Comparison of ENCODE assay signal across 11 cellular contexts in the genomic region with DNA sequence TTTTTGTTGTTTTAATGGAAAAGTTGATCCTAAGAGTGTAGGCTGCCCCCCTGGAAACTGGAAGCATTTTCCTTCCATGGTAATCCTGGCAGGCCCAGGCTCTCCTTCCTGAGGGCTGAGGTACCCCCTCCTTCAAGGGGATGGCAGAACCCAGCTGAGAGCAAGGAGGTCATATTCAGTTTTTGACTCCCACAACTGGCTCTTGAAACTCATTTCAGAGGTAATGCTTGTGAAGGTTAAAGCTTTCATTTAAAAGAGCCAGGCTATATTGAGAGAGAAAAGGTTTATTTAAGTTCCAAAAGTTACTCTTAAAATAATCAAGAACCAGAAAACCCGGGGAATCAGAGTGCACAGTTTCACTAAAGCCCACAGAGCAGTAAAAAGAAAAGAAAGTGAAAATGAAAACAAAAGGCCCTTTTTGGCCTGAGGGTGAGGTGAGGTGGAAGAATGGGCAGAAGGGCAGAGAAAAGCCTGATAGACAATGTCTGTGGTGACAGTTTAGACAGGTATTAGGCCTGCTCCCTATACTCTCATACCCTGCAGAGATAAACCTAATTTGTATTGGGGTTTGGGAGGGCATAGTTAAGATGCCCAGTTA. TPM values are rescaled to one million over a fixed set of nuclear protein-coding genes. Genes with fewer than 3 reads are reported as not detected.
DNase-seq lines count a peak whose midpoint lies in the region; ATAC-seq lines count a peak whose summit lies in the region.
"Had no signal": no experiment of that assay in that cellular context is flagged by ENCODE, and none has a peak within 500 bp of the region (broad histone marks: within the 10 kb centered on the region; RNA-seq: fewer than 3 reads in every experiment).

No MANE protein-coding gene starts in this region.

- H3K36me3 Mint-ChIP-seq in activated CD8-positive, alpha-beta memory T cell treated with anti-CD3 and anti-CD28 coated beads, Interleukin-2, amount 10 ng/mL, durations not matched to agents 7 days and 5 days, result no peaks in the 10 kb centered on the region

- ATAC-seq in activated CD8-positive, alpha-beta memory T cell treated with anti-CD3 and anti-CD28 coated beads, Interleukin-2, amount 10 ng/mL, durations not matched to agents 7 days and 5 days, result peak; percentile 36
- ATAC-seq in GM21576 (IDR thresholded peaks at IDR 0.05; ENCODE audit: unreplicated experiment) (peak; percentile 94), HG03097 (IDR thresholded peaks at IDR 0.05; ENCODE audit: low FRiP score, unreplicated experiment) (peak; percentile 81)

- 0 out of 2 replicates have a peak, but pooled peaks cover 3% of the 10 kb centered on the region for H3K27me3 ChIP-seq in MG63

- no peaks in the 10 kb centered on the region for H3K9me3 ChIP-seq in MG63

- H3K36me3 ChIP-seq in MG63, result no peaks in the 10 kb centered on the region

- CTCF ChIA-PET in activated CD8-positive, alpha-beta memory T cell treated with anti-CD3 and anti-CD28 coated beads, Interleukin-2, amount 10 ng/mL, durations not matched to agents 7 days and 5 days (lab: Charles Lee), result no interaction called here

- H3K4me3 ChIP-seq in MG63, result no peak overlapping the region

- peaks cover 14% of the 10 kb centered on the region for H3K27me3 Mint-ChIP-seq in activated CD8-positive, alpha-beta memory T cell treated with anti-CD3 and anti-CD28 coated beads, Interleukin-2, amount 10 ng/mL, durations not matched to agents 7 days and 5 days

- DNase-seq in activated CD8-positive, alpha-beta memory T cell treated with anti-CD3 and anti-CD28 coated beads, Interleukin-2, amount 10 ng/mL, durations not matched to agents 7 days and 5 days, result no peak
- no peak for DNase-seq in activated CD8-positive, alpha-beta memory T cell treated with anti-CD3 and anti-CD28 coated beads, Interleukin-2, amount 50 U/mL, for 48 hours
- DNase-seq in MG63 (no peak), superior temporal gyrus (ENCODE audit: extremely low spot score) (no peak), DMS114 treated with DMSO at 0.1 percent for 48 hours (lab: John Stamatoyannopoulos, UW; ENCODE audit: unreplicated experiment) (no peak), NCI-H526 treated with DMSO at 0.1 percent for 48 hours (lab: John Stamatoyannopoulos, UW) (no peak)
- DNase-seq: activated CD8-positive, alpha-beta memory T cell treated with anti-CD3 and anti-CD28 coated beads, Interleukin-2, amount 50 U/mL, for 4 hours; substantia nigra had no signal

- no peak overlapping the region for H3K4me3 Mint-ChIP-seq in activated CD8-positive, alpha-beta memory T cell treated with anti-CD3 and anti-CD28 coated beads, Interleukin-2, amount 10 ng/mL, durations not matched to agents 7 days and 5 days

- no peaks in the 10 kb centered on the region for H3K9me3 Mint-ChIP-seq in activated CD8-positive, alpha-beta memory T cell treated with anti-CD3 and anti-CD28 coated beads, Interleukin-2, amount 10 ng/mL, durations not matched to agents 7 days and 5 days (ENCODE audit: low read depth)

- H3K4me1 Mint-ChIP-seq in activated CD8-positive, alpha-beta memory T cell treated with anti-CD3 and anti-CD28 coated beads, Interleukin-2, amount 10 ng/mL, durations not matched to agents 7 days and 5 days, result peaks cover 13% of the 10 kb centered on the region

- no peak overlapping the region for H3K27ac Mint-ChIP-seq in activated CD8-positive, alpha-beta memory T cell treated with anti-CD3 and anti-CD28 coated beads, Interleukin-2, amount 10 ng/mL, durations not matched to agents 7 days and 5 days

RNA-seq across cellular contexts. Expression of a gene that starts 47.0 kb away (rescaled TPM):
- total RNA-seq in activated CD8-positive, alpha-beta memory T cell treated with anti-CD3 and anti-CD28 coated beads, Interleukin-2, amount 10 ng/mL, durations not matched to agents 7 days and 5 days, result not detected
- total RNA-seq in MG63 (2014; rRNA removed; shearing (Covaris generic); ENCODE audit: low replicate concordance), result 1.8 TPM in 1 of 2 replicates, not detected in the other
- total RNA-seq: NCI-H460 had no signal

Comparison
In these comparisons a context has a peak if more than half of its experiments do, and no peak if none do; other contexts are left out.
1. ATAC-seq: peak in every context shown above with its lines; median percentile 94 in GM21576; 81 in HG03097; 36 in activated CD8-positive, alpha-beta memory T cell treated with anti-CD3 and anti-CD28 coated beads, Interleukin-2, amount 10 ng/mL, durations not matched to agents 7 days and 5 days.